In genomic region chr9:3857673-3858072, GRCh38 we compare ENCODE assay signal across 26 cellular contexts.
A peak's percentile ranks its signal among the peaks of the same experiment; 100 is the strongest.
DNase-seq lines count a peak whose midpoint lies in the region; ATAC-seq, FAIRE-seq and TF ChIP-seq lines count a peak whose summit lies in the region.
"Had no signal": no experiment of that assay in that cellular context is flagged by ENCODE, and none has a peak within 500 bp of the region (broad histone marks: within the 10 kb centered on the region; RNA-seq: fewer than 3 reads in every experiment).

No MANE protein-coding gene starts in this region.

- no peak overlapping the region for H4K8ac ChIP-seq in mesenchymal stem cell (ENCODE audit: low read length)

- H2AFZ ChIP-seq in mesenchymal stem cell (ENCODE audit: low read depth, low read length): no peak overlapping the region
- H2AFZ ChIP-seq: PC-9 had no signal

- no peaks in the 10 kb centered on the region for H3K9me3 ChIP-seq in mesenchymal stem cell (ENCODE audit: control insufficient read depth, low read length)
- H3K9me3 ChIP-seq: ascending aorta, colonic mucosa, spleen had no signal

- H3K4me1 ChIP-seq in mesenchymal stem cell (ENCODE audit: control insufficient read depth, insufficient read depth, low read depth, low read length): no peaks in the 10 kb centered on the region
- H3K4me1 ChIP-seq: ascending aorta, colonic mucosa, spleen had no signal

- no peak overlapping the region for H2AK5ac ChIP-seq in mesenchymal stem cell (ENCODE audit: low read length, severe bottlenecking)

- H3K4me2 ChIP-seq in mesenchymal stem cell (ENCODE audit: low read length, poor library complexity, severe bottlenecking): no peak overlapping the region
- H3K4me2 ChIP-seq: PC-9 had no signal

- no peak for ATAC-seq in HG03520 (IDR thresholded peaks at IDR 0.05; ENCODE audit: unreplicated experiment)
- ATAC-seq: activated CD8-positive, alpha-beta T cell treated with anti-CD3 and anti-CD28 coated beads for 36 hours; left cardiac atrium; natural killer cell treated with Interleukin-12 subunit alpha and Interleukin-12 subunit beta and Interleukin-15 and Interleukin-18, amount 100 ng/mL, for 72 hours had no signal

- TF ChIP-seq CTCF in bronchial epithelial cell (IDR thresholded peaks at IDR 0.05; ENCODE audit: insufficient read depth, low read length, severe bottlenecking): no peak

- H3K4ac ChIP-seq in mesenchymal stem cell (ENCODE audit: low read depth in 1 of 2, low read length in 2 of 2): no peak overlapping the region

- no peak overlapping the region for H3K18ac ChIP-seq in mesenchymal stem cell (ENCODE audit: low read depth in 1 of 2, low read length in 2 of 2)

- no peak overlapping the region for H3K27ac ChIP-seq in mesenchymal stem cell (ENCODE audit: low read length, poor library complexity, severe bottlenecking)
- H3K27ac ChIP-seq: ascending aorta, colonic mucosa, PC-9, spleen, WERI-Rb-1 had no signal

- H3K27me3 ChIP-seq in bronchial epithelial cell (ENCODE audit: control insufficient read depth, insufficient read depth, low read length) (no peaks in the 10 kb centered on the region), mesenchymal stem cell (ENCODE audit: control insufficient read depth in 1 of 2, insufficient read depth in 1 of 2, low read length in 2 of 2) (no peaks in the 10 kb centered on the region)
- H3K27me3 ChIP-seq: ascending aorta, colonic mucosa had no signal

- peaks cover 17% of the 10 kb centered on the region for H3K79me1 ChIP-seq in mesenchymal stem cell (replicated peaks; ENCODE audit: low read length, poor library complexity, severe bottlenecking)

- H2BK120ac ChIP-seq in mesenchymal stem cell (ENCODE audit: low read depth, low read length): no peak overlapping the region

- no peak overlapping the region for H3K4me3 ChIP-seq in bronchial epithelial cell (ENCODE audit: low read depth, low read length)
- no peak overlapping the region for H3K4me3 ChIP-seq in mesenchymal stem cell (ENCODE audit: insufficient read depth in 1 of 2, low read depth in 1 of 2, low read length in 2 of 2)
- H3K4me3 ChIP-seq: ascending aorta, colonic mucosa, PC-9, spleen had no signal

- no peak overlapping the region for H2BK12ac ChIP-seq in mesenchymal stem cell (ENCODE audit: low read length in 2 of 2)

- no peaks in the 10 kb centered on the region for H3K36me3 ChIP-seq in bronchial epithelial cell (ENCODE audit: control insufficient read depth, insufficient read depth, low read length)
- H3K36me3 ChIP-seq in mesenchymal stem cell (ENCODE audit: control insufficient read depth in 1 of 2, insufficient read depth in 2 of 2, low read depth in 1 of 2, low read length in 2 of 2): peaks cover 15 to 22% of the 10 kb centered on the region in 2 experiments
- H3K36me3 ChIP-seq: colonic mucosa, spleen, WERI-Rb-1 had no signal

- DNase-seq in Daoy (ENCODE audit: low read depth): peak; percentile 77
- peak; percentile 75 for DNase-seq in LHCN-M2 (ENCODE audit: low read depth)
- DNase-seq in bronchial epithelial cell (ENCODE audit: low read depth): peak; percentile 94
- DNase-seq in mesenchymal stem cell: peak; percentile 23
- no peak for DNase-seq in retina
- DNase-seq in stimulated activated CD4-positive, alpha-beta T cell treated with anti-CD3 and anti-CD28 coated beads, Interleukin-2, amount 100 ng/mL, for 48 hours: no peak
- DNase-seq in NCI-H1930 (lab: John Stamatoyannopoulos, UW): no peak
- DNase-seq: activated CD8-positive, alpha-beta T cell treated with anti-CD3 and anti-CD28 coated beads for 36 hours; activated naive CD4-positive, alpha-beta T cell treated with Interleukin-2 at 50 U/mL for 16 hours; activated T-cell treated with anti-CD3 and anti-CD28 coated beads, Interleukin-2, amount 50 U/mL, for 24 hours; CD8-positive, alpha-beta memory T cell; colonic mucosa; DMS79; endodermal cell; left cardiac atrium; NCI-H1436; NCI-H82; PC-9; posterior cingulate gyrus; spleen; T-helper 2 cell; WERI-Rb-1 had no signal

- 66% methylated on average over 4 of the region's 5 CpGs for WGBS in mesenchymal stem cell

- no peak overlapping the region for H3K23ac ChIP-seq in mesenchymal stem cell (ENCODE audit: low read length in 2 of 2)

- H2BK5ac ChIP-seq in mesenchymal stem cell (ENCODE audit: low read depth, low read length, poor library complexity, severe bottlenecking): no peak overlapping the region

- no peak for FAIRE-seq in bronchial epithelial cell (lab: Jason Lieb, UNC)
- FAIRE-seq: frontal cortex had no signal

- no peak overlapping the region for H2BK15ac ChIP-seq in mesenchymal stem cell (ENCODE audit: low read depth, poor library complexity, severe bottlenecking)

- no peak overlapping the region for H3K14ac ChIP-seq in mesenchymal stem cell (ENCODE audit: low read length in 2 of 2)

- no peak overlapping the region for H3K9ac ChIP-seq in mesenchymal stem cell (ENCODE audit: low read length)

- H4K91ac ChIP-seq in mesenchymal stem cell (ENCODE audit: low read length): no peak overlapping the region

Comparison
In these comparisons a context has a peak if more than half of its experiments do, and no peak if none do; other contexts are left out.
1. DNase-seq: peak in Daoy (single experiment), LHCN-M2 (single experiment), bronchial epithelial cell (single experiment) and mesenchymal stem cell (single experiment); none in retina (single experiment), stimulated activated CD4-positive, alpha-beta T cell treated with anti-CD3 and anti-CD28 coated beads, Interleukin-2, amount 100 ng/mL, for 48 hours (0 of 2) and NCI-H1930 (0 of 2).